23 cellular contexts compared by ENCODE assay signal in the genomic region with DNA sequence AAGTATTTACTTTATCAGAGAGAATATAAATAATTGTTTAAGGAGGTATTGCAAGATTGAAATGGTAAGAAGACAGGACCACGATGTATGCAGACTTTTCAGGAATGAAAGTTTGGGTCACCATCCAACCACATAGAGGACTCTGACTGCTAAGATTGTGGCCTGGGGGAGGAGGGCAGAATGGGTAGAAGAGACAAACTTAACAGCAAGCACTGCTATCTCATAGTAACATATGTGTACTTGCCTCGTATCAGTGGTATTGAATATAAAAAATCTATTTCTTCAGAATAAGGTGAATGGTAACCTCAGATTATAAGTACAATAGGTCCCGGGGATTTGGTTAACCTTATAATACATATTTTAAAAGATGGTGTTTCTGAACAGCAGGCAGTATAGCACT. TPM values are rescaled to one million over a fixed set of nuclear protein-coding genes. Genes with fewer than 3 reads are reported as not detected.
DNase-seq lines count a peak whose midpoint lies in the region; ATAC-seq and TF ChIP-seq lines count a peak whose summit lies in the region.
"Had no signal": no experiment of that assay in that cellular context is flagged by ENCODE, and none has a peak within 500 bp of the region (broad histone marks: within the 10 kb centered on the region; RNA-seq: fewer than 3 reads in every experiment).

No MANE protein-coding gene starts in this region.

- no peak overlapping the region for H3K27ac ChIP-seq in left lung
- H3K27ac ChIP-seq: GM23248 had no signal

- TF ChIP-seq CTCF in endothelial cell (IDR thresholded peaks at IDR 0.05; ENCODE audit: unreplicated experiment) (no peak), left lung (IDR thresholded peaks at IDR 0.05) (no peak)

- no peak for ATAC-seq in stimulated activated effector memory CD8-positive, alpha-beta T cell treated with anti-CD3 and anti-CD28 coated beads, Interleukin-12 subunit alpha, Interleukin-12 subunit beta, amount 100 ng/mL, for 72 hours
- ATAC-seq in left lung: no peak

- intact Hi-C loops in left lung (cut with DNase I): no loop called here

- H3K4me3 ChIP-seq in left lung: no peak overlapping the region
- H3K4me3 ChIP-seq: GM23248 had no signal

- H3K27me3 ChIP-seq in left lung: peaks cover 4 to 23% of the 10 kb centered on the region in 2 donors

- H3K9me3 ChIP-seq in left lung: no peaks in the 10 kb centered on the region

- H3K27ac Mint-ChIP-seq in activated naive CD8-positive, alpha-beta T cell: no peak overlapping the region
- no peak overlapping the region for H3K27ac Mint-ChIP-seq in activated naive CD8-positive, alpha-beta T cell treated with anti-CD3 and anti-CD28 coated beads for 36 hours
- H3K27ac Mint-ChIP-seq in IgD-negative memory B cell (peak overlapping the region in 2 of 3 donors; percentile 19 to 46), endothelial cell (ENCODE audit: unreplicated experiment) (no peak overlapping the region)
- no peak overlapping the region for H3K27ac Mint-ChIP-seq in stimulated activated effector memory CD8-positive, alpha-beta T cell treated with anti-CD3 and anti-CD28 coated beads, Interleukin-12 subunit alpha, Interleukin-12 subunit beta, amount 100 ng/mL, for 72 hours

- DNase-seq in activated naive CD8-positive, alpha-beta T cell treated with anti-CD3 and anti-CD28 coated beads for 36 hours: no peak
- DNase-seq in endothelial cell (ENCODE audit: low spot score) (no peak), NCI-H524 treated with DMSO at 0.1 percent for 48 hours (lab: John Stamatoyannopoulos, UW) (no peak), left lung (no peak)
- DNase-seq in stimulated activated effector memory CD8-positive, alpha-beta T cell treated with anti-CD3 and anti-CD28 coated beads, Interleukin-12 subunit alpha, Interleukin-12 subunit beta, amount 100 ng/mL, for 72 hours (ENCODE audit: low spot score in 2 of 2): no peak
- DNase-seq: ACHN, AML-193, DND-41, GM23248, HCEC 1CT, IMR-90, NCI-H1930, NCI-H2171, NCI-H446, NCI-H748 treated with DMSO at 0.1 percent for 48 hours, OCI-M1, SHP77 treated with DMSO at 0.1 percent for 48 hours had no signal

- peaks cover 18% of the 10 kb centered on the region for H3K4me1 Mint-ChIP-seq in activated naive CD8-positive, alpha-beta T cell (ENCODE audit: low read depth)
- H3K4me1 Mint-ChIP-seq in activated naive CD8-positive, alpha-beta T cell treated with anti-CD3 and anti-CD28 coated beads for 36 hours: peaks cover 17% of the 10 kb centered on the region
- H3K4me1 Mint-ChIP-seq in IgD-negative memory B cell: peaks cover 0 to 15% (median 12%) of the 10 kb centered on the region in 3 donors
- H3K4me1 Mint-ChIP-seq in endothelial cell (ENCODE audit: unreplicated experiment): peaks cover 30% of the 10 kb centered on the region
- H3K4me1 Mint-ChIP-seq in stimulated activated effector memory CD8-positive, alpha-beta T cell treated with anti-CD3 and anti-CD28 coated beads, Interleukin-12 subunit alpha, Interleukin-12 subunit beta, amount 100 ng/mL, for 72 hours: peaks cover 20% of the 10 kb centered on the region

- H3K36me3 ChIP-seq in left lung: peaks cover 0 to 11% of the 10 kb centered on the region in 2 donors

- peaks cover 14% of the 10 kb centered on the region for H3K36me3 Mint-ChIP-seq in activated naive CD8-positive, alpha-beta T cell
- peaks cover 24% of the 10 kb centered on the region for H3K36me3 Mint-ChIP-seq in activated naive CD8-positive, alpha-beta T cell treated with anti-CD3 and anti-CD28 coated beads for 36 hours
- H3K36me3 Mint-ChIP-seq in IgD-negative memory B cell: peaks cover 9% of the 10 kb centered on the region
- H3K36me3 Mint-ChIP-seq in endothelial cell (ENCODE audit: low read depth, unreplicated experiment): peaks cover 12% of the 10 kb centered on the region
- H3K36me3 Mint-ChIP-seq in stimulated activated effector memory CD8-positive, alpha-beta T cell treated with anti-CD3 and anti-CD28 coated beads, Interleukin-12 subunit alpha, Interleukin-12 subunit beta, amount 100 ng/mL, for 72 hours: peaks cover 24% of the 10 kb centered on the region

- H3K4me3 Mint-ChIP-seq in activated naive CD8-positive, alpha-beta T cell: peak overlapping the region; percentile 95
- H3K4me3 Mint-ChIP-seq in activated naive CD8-positive, alpha-beta T cell treated with anti-CD3 and anti-CD28 coated beads for 36 hours: no peak overlapping the region
- H3K4me3 Mint-ChIP-seq in IgD-negative memory B cell (peak overlapping the region in 1 of 4 donors; percentile 67), endothelial cell (ENCODE audit: unreplicated experiment) (peak overlapping the region; percentile 84)
- H3K4me3 Mint-ChIP-seq in stimulated activated effector memory CD8-positive, alpha-beta T cell treated with anti-CD3 and anti-CD28 coated beads, Interleukin-12 subunit alpha, Interleukin-12 subunit beta, amount 100 ng/mL, for 72 hours: peak overlapping the region; percentile 81
- H3K4me3 Mint-ChIP-seq: CD14-positive monocyte had no signal

- H3K4me1 ChIP-seq in left lung: peaks cover 0 to 8% of the 10 kb centered on the region in 2 donors

- peaks cover 17% of the 10 kb centered on the region for H3K27me3 Mint-ChIP-seq in activated naive CD8-positive, alpha-beta T cell
- peaks cover 27% of the 10 kb centered on the region for H3K27me3 Mint-ChIP-seq in activated naive CD8-positive, alpha-beta T cell treated with anti-CD3 and anti-CD28 coated beads for 36 hours
- peaks cover 18% of the 10 kb centered on the region for H3K27me3 Mint-ChIP-seq in IgD-negative memory B cell
- no peaks in the 10 kb centered on the region for H3K27me3 Mint-ChIP-seq in endothelial cell (ENCODE audit: unreplicated experiment)

- H3K9me3 Mint-ChIP-seq in activated naive CD8-positive, alpha-beta T cell (ENCODE audit: low read depth): no peaks in the 10 kb centered on the region
- peaks cover 2% of the 10 kb centered on the region for H3K9me3 Mint-ChIP-seq in activated naive CD8-positive, alpha-beta T cell treated with anti-CD3 and anti-CD28 coated beads for 36 hours
- peaks cover 2 to 7% (median 4%) of the 10 kb centered on the region in 3 donors for H3K9me3 Mint-ChIP-seq in IgD-negative memory B cell
- no peaks in the 10 kb centered on the region for H3K9me3 Mint-ChIP-seq in endothelial cell (ENCODE audit: unreplicated experiment)
- H3K9me3 Mint-ChIP-seq in stimulated activated effector memory CD8-positive, alpha-beta T cell treated with anti-CD3 and anti-CD28 coated beads, Interleukin-12 subunit alpha, Interleukin-12 subunit beta, amount 100 ng/mL, for 72 hours: no peaks in the 10 kb centered on the region

RNA-seq across cellular contexts. Expression of a gene that starts 5.8 kb away (rescaled TPM):
- 10 to 100 TPM; 41.9 to 48.6 TPM for total RNA-seq in activated naive CD8-positive, alpha-beta T cell treated with anti-CD3 and anti-CD28 coated beads for 36 hours
- polyA plus RNA-seq in IgD-negative memory B cell: 201 TPM
- total RNA-seq in endothelial cell (ENCODE audit: unreplicated experiment): 28.2 TPM
- 10 to 100 TPM; 42.0 to 43.2 TPM for total RNA-seq in left lung

RNA-seq across cellular contexts. Expression of a gene that starts 16.8 kb away (rescaled TPM):
- not detected for total RNA-seq in activated naive CD8-positive, alpha-beta T cell treated with anti-CD3 and anti-CD28 coated beads for 36 hours
- not detected for polyA plus RNA-seq in IgD-negative memory B cell
- total RNA-seq in endothelial cell (ENCODE audit: unreplicated experiment): not detected
- not detected for total RNA-seq in left lung
- total RNA-seq: GM23248, HT1080, IMR-90, LHCN-M2, RPMI7951 had no signal
- polyA plus RNA-seq: CD14-positive monocyte, GM23248, IMR-90 had no signal

RNA-seq across cellular contexts. Expression of a gene that starts 34.2 kb away (rescaled TPM):
- total RNA-seq in activated naive CD8-positive, alpha-beta T cell treated with anti-CD3 and anti-CD28 coated beads for 36 hours: not detected
- not detected for polyA plus RNA-seq in IgD-negative memory B cell
- total RNA-seq in endothelial cell (ENCODE audit: unreplicated experiment) (not detected), left lung (under 1 TPM; 0.44 to 0.55 TPM)
- total RNA-seq: GM23248, HT1080, IMR-90, LHCN-M2, RPMI7951 had no signal
- polyA plus RNA-seq: CD14-positive monocyte, GM23248, IMR-90 had no signal

RNA-seq across cellular contexts. Expression of a gene that starts 44.6 kb away (rescaled TPM):
- not detected for total RNA-seq in activated naive CD8-positive, alpha-beta T cell treated with anti-CD3 and anti-CD28 coated beads for 36 hours
- not detected for polyA plus RNA-seq in IgD-negative memory B cell
- not detected for total RNA-seq in endothelial cell (ENCODE audit: unreplicated experiment)
- total RNA-seq in left lung: not detected
- total RNA-seq: GM23248, HT1080, IMR-90, LHCN-M2, RPMI7951 had no signal
- polyA plus RNA-seq: CD14-positive monocyte, GM23248, IMR-90 had no signal

RNA-seq across cellular contexts. Expression of a gene that starts 50.5 kb away (rescaled TPM):
- not detected for total RNA-seq in activated naive CD8-positive, alpha-beta T cell treated with anti-CD3 and anti-CD28 coated beads for 36 hours
- not detected for polyA plus RNA-seq in IgD-negative memory B cell
- total RNA-seq in endothelial cell (ENCODE audit: unreplicated experiment) (not detected), left lung (not detected)
- total RNA-seq: GM23248, HT1080, IMR-90, LHCN-M2, RPMI7951 had no signal
- polyA plus RNA-seq: CD14-positive monocyte, GM23248, IMR-90 had no signal

Comparison
In these comparisons a context has a peak if more than half of its experiments do, and no peak if none do; other contexts are left out.
1. H3K27ac Mint-ChIP-seq: peak in IgD-negative memory B cell (2 of 3); none in activated naive CD8-positive, alpha-beta T cell (single experiment), activated naive CD8-positive, alpha-beta T cell treated with anti-CD3 and anti-CD28 coated beads for 36 hours (single experiment), endothelial cell (single experiment) and stimulated activated effector memory CD8-positive, alpha-beta T cell treated with anti-CD3 and anti-CD28 coated beads, Interleukin-12 subunit alpha, Interleukin-12 subunit beta, amount 100 ng/mL, for 72 hours (single experiment).